Comparison of ENCODE assay signal across 14 cellular contexts in the genomic region with DNA sequence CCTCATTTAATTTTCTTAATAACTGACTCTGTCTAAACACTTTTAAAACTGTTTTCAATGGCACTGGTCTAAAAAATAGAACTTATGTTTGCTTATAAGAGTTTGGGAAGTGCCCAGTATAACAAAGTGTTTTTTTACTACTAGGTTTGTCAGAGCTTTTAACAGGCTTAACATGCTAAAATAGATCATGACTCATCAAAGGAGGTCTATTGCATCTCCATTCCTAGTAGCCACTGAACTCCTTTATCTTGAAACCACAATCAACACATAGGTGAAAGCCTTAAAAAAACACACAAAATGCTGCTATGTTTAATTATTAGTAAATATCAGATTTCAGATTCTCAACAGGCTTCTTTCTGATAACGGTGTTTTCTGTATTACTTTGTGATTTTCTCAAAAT.
DNase-seq lines count a peak whose midpoint lies in the region; ATAC-seq, FAIRE-seq and TF ChIP-seq lines count a peak whose summit lies in the region.
"Had no signal": no experiment of that assay in that cellular context is flagged by ENCODE, and none has a peak within 500 bp of the region (broad histone marks: within the 10 kb centered on the region; RNA-seq: fewer than 3 reads in every experiment).

No MANE protein-coding gene starts in this region.

- no peak for TF ChIP-seq EP300 in A549 (IDR thresholded peaks at IDR 0.05)

- CTCF ChIA-PET in A549 (lab: Yijun Ruan, JAX), result no interaction called here

- peak overlapping the region; percentile 5 to 46; a peak in 2 of 6 replicates for H3K27ac ChIP-seq in A549
- H3K27ac ChIP-seq: uterus had no signal

- no peak for TF ChIP-seq CTCF in A549 (IDR thresholded peaks at IDR 0.05)

- peak overlapping the region; percentile 55 for H3K4me2 ChIP-seq in A549

- no peaks in the 10 kb centered on the region; the same call in 2 of the 3 replicates for H3K9me3 ChIP-seq in A549
- H3K9me3 ChIP-seq: uterus had no signal

- peak; percentile 89 for FAIRE-seq in A549 (lab: Jason Lieb, UNC)

- TF ChIP-seq RAD21 in A549 (conservative IDR thresholded peaks at IDR 0.05 in 1 of 2, IDR thresholded peaks at IDR 0.05 in 1 of 2), result no peak

- WGBS in A549 (ENCODE audit: missing lambda C conversion rate), result 10% methylated on average over 1 of the region's 1 CpG

- no peak for TF ChIP-seq POLR2A in A549 (IDR thresholded peaks at IDR 0.05; ENCODE audit: low read length)

- H3K4me3 ChIP-seq in A549, result no peak overlapping the region
- H3K4me3 ChIP-seq: uterus had no signal

- peaks cover 25% of the 10 kb centered on the region for H3K4me1 ChIP-seq in A549
- H3K4me1 ChIP-seq: uterus had no signal

- DNase-seq in A549 (ENCODE audit: low read depth in 1 of 2, low spot score in 1 of 2), result peak in 1 of 2 experiments; percentile 24
- peak; percentile 41 for DNase-seq in HS-5 (ENCODE audit: low read depth)
- DNase-seq in SW480 (ENCODE audit: low spot score), result peak; percentile 87
- DNase-seq in fibroblast of the conjunctiva (ENCODE audit: low read depth), result peak; percentile 6
- no peak for DNase-seq in NCI-H1930 (lab: John Stamatoyannopoulos, UW)
- DNase-seq in CD1c-positive myeloid dendritic cell (ENCODE audit: extremely low spot score), result no peak
- DNase-seq: activated effector memory CD4-positive, alpha-beta T cell treated with anti-CD3 and anti-CD28 coated beads, Interleukin-2, amount 50 U/mL, for 16 hours; left ventricle myocardium superior; NCI-H1694; nucleus accumbens; stimulated activated CD8-positive, alpha-beta memory T cell treated with anti-CD3 and anti-CD28 coated beads, Interleukin-4, amount 100 ng/mL, for 48 hours; uterus had no signal

- peak; percentile 49 to 59; a peak in 1 of 6 replicates for ATAC-seq in A549
- no peak for ATAC-seq in GM18520 (IDR thresholded peaks at IDR 0.05; ENCODE audit: unreplicated experiment)
- no peak for ATAC-seq in GM19455 (IDR thresholded peaks at IDR 0.05; ENCODE audit: unreplicated experiment)
- ATAC-seq: left ventricle myocardium superior had no signal

- POLR2A ChIA-PET in A549 (lab: Yijun Ruan, JAX), result no interaction called here

TF ChIP-seq in A549, 52 proteins besides CTCF, POLR2A, EP300 and RAD21:
- no peak for TF ChIP-seq CBX8 (IDR thresholded peaks at IDR 0.05)
- TF ChIP-seq JUNB (IDR thresholded peaks at IDR 0.05), result peak; percentile 53; the same call in 1 of the 2 replicates
- TF ChIP-seq GATA3 (IDR thresholded peaks at IDR 0.05; ENCODE audit: borderline replicate concordance), result peak; percentile 47; the same call in 1 of the 2 replicates
- peak; percentile 46; the same call in 1 of the 2 replicates for TF ChIP-seq FOSL2 (IDR thresholded peaks at IDR 0.05)
- peak; percentile 75 for TF ChIP-seq FOSL2 (CRISPR knock-in tag; IDR thresholded peaks at IDR 0.05)

Comparison
In these comparisons a context has a peak if more than half of its experiments do, and no peak if none do; other contexts are left out.
1. ATAC-seq: peak in A549 (2 of 2); none in GM18520 (single experiment) and GM19455 (single experiment).
2. DNase-seq: peak in HS-5 (single experiment), SW480 (single experiment) and fibroblast of the conjunctiva (single experiment); none in NCI-H1930 (0 of 2) and CD1c-positive myeloid dendritic cell (single experiment).